ENCODE assay signal across 27 cellular contexts in the genomic region with DNA sequence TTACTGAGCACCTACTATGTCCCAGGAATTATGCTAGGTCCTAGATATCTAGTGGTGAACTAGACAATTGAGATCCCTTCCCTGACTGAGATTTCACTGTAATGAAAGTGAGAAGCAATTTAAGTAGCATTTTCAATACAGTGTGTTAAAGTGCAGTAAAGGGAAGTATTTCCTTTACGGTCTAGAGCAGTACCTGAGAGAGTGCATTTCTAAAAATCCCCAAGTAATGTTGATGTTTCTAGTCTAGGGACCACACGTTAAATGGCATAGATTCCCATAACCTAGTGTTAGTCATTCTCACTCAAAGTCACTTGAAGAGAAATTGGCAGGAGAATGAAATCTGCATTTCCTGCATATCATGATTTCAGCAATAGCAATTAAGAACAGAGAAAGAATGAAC.
"Had no signal": no experiment of that assay in that cellular context is flagged by ENCODE, and none has a peak within 500 bp of the region (broad histone marks: within the 10 kb centered on the region; RNA-seq: fewer than 3 reads in every experiment).

No MANE protein-coding gene starts in this region.

- H3K9me3 Mint-ChIP-seq: natural killer cell treated with Interleukin-12 subunit alpha and Interleukin-12 subunit beta and Interleukin-15 and Interleukin-18, amount 100 ng/mL, for 72 hours; neural crest cell; stimulated activated effector memory CD8-positive, alpha-beta T cell treated with anti-CD3 and anti-CD28 coated beads, Interleukin-12 subunit alpha, Interleukin-12 subunit beta, amount 100 ng/mL, for 72 hours; stimulated activated naive CD8-positive, alpha-beta T cell treated with anti-CD3 and anti-CD28 coated beads, Interleukin-15, Interleukin-2, amounts not matched to agents 100 ng/mL and 50 ng/mL, for 24 hours had no signal

- H3K4me3 Mint-ChIP-seq: memory B cell; natural killer cell treated with Interleukin-12 subunit alpha and Interleukin-12 subunit beta and Interleukin-15 and Interleukin-18, amount 100 ng/mL, for 72 hours; neural crest cell; stimulated activated effector memory CD8-positive, alpha-beta T cell treated with anti-CD3 and anti-CD28 coated beads, Interleukin-12 subunit alpha, Interleukin-12 subunit beta, amount 100 ng/mL, for 72 hours; stimulated activated naive CD8-positive, alpha-beta T cell treated with anti-CD3 and anti-CD28 coated beads, Interleukin-15, Interleukin-2, amounts not matched to agents 100 ng/mL and 50 ng/mL, for 24 hours had no signal

- H3K27ac Mint-ChIP-seq: memory B cell; natural killer cell treated with Interleukin-12 subunit alpha and Interleukin-12 subunit beta and Interleukin-15 and Interleukin-18, amount 100 ng/mL, for 72 hours; stimulated activated effector memory CD8-positive, alpha-beta T cell treated with anti-CD3 and anti-CD28 coated beads, Interleukin-12 subunit alpha, Interleukin-12 subunit beta, amount 100 ng/mL, for 72 hours; stimulated activated naive CD8-positive, alpha-beta T cell treated with anti-CD3 and anti-CD28 coated beads, Interleukin-15, Interleukin-2, amounts not matched to agents 100 ng/mL and 50 ng/mL, for 24 hours had no signal

- H3K36me3 Mint-ChIP-seq: memory B cell; natural killer cell treated with Interleukin-12 subunit alpha and Interleukin-12 subunit beta and Interleukin-15 and Interleukin-18, amount 100 ng/mL, for 72 hours; stimulated activated effector memory CD8-positive, alpha-beta T cell treated with anti-CD3 and anti-CD28 coated beads, Interleukin-12 subunit alpha, Interleukin-12 subunit beta, amount 100 ng/mL, for 72 hours had no signal

- DNase-seq: dermis blood vessel endothelial cell; effector memory CD4-positive, alpha-beta T cell; foreskin melanocyte; glutamatergic neuron; heart right ventricle; hippocampal formation; left cardiac atrium; left ventricle myocardium superior; lower lobe of right lung; stimulated activated CD4-positive, alpha-beta T cell treated with anti-CD3 and anti-CD28 coated beads, Interleukin-12 subunit alpha, Interleukin-12 subunit beta, amount 100 ng/mL, for 4 hours; stimulated activated CD4-positive, alpha-beta T cell treated with anti-CD3 and anti-CD28 coated beads, Interleukin-1b, Interleukin-23, amount 100 ng/mL, for 48 hours; stimulated activated CD4-positive, alpha-beta T cell treated with anti-CD3 and anti-CD28 coated beads, Interleukin-4, amount 100 ng/mL, for 24 hours; upper lobe of left lung had no signal

- H3K36me3 ChIP-seq: esophagus muscularis mucosa, heart right ventricle, lower lobe of right lung, neutrophil, prostate gland, right atrium auricular region, thoracic aorta, tibial nerve, upper lobe of left lung had no signal

- H3K27me3 Mint-ChIP-seq: memory B cell; stimulated activated naive CD8-positive, alpha-beta T cell treated with anti-CD3 and anti-CD28 coated beads, Interleukin-15, Interleukin-2, amounts not matched to agents 100 ng/mL and 50 ng/mL, for 24 hours had no signal

- H3K4me1 ChIP-seq: esophagus muscularis mucosa, heart right ventricle, lower lobe of right lung, prostate gland, right atrium auricular region, tibial nerve, upper lobe of left lung had no signal

- H3K4me3 ChIP-seq: coronary artery, esophagus muscularis mucosa, heart right ventricle, lower lobe of right lung, prostate gland, right atrium auricular region, smooth muscle cell, thoracic aorta, tibial nerve, upper lobe of left lung had no signal

- H3K27ac ChIP-seq: coronary artery, esophagus muscularis mucosa, heart right ventricle, lower lobe of right lung, neutrophil, prostate gland, right atrium auricular region, thoracic aorta, tibial nerve, upper lobe of left lung had no signal

- H3K4me1 Mint-ChIP-seq: memory B cell; neural crest cell; stimulated activated effector memory CD8-positive, alpha-beta T cell treated with anti-CD3 and anti-CD28 coated beads, Interleukin-12 subunit alpha, Interleukin-12 subunit beta, amount 100 ng/mL, for 72 hours had no signal

- ATAC-seq: heart right ventricle; left cardiac atrium; left ventricle myocardium superior; lower lobe of right lung; natural killer cell treated with Interleukin-12 subunit alpha and Interleukin-12 subunit beta and Interleukin-15 and Interleukin-18, amount 100 ng/mL, for 72 hours; sciatic nerve; stimulated activated effector memory CD8-positive, alpha-beta T cell treated with anti-CD3 and anti-CD28 coated beads, Interleukin-12 subunit alpha, Interleukin-12 subunit beta, amount 100 ng/mL, for 72 hours had no signal

- H3K4me2 ChIP-seq: smooth muscle cell had no signal

- H3K9me3 ChIP-seq: esophagus muscularis mucosa, heart right ventricle, lower lobe of right lung, neutrophil, prostate gland, right atrium auricular region, thoracic aorta, tibial nerve, upper lobe of left lung had no signal

- H3K27me3 ChIP-seq: esophagus muscularis mucosa, heart right ventricle, right atrium auricular region, tibial nerve, upper lobe of left lung had no signal
